17 cellular contexts compared by ENCODE assay signal in the genomic region with DNA sequence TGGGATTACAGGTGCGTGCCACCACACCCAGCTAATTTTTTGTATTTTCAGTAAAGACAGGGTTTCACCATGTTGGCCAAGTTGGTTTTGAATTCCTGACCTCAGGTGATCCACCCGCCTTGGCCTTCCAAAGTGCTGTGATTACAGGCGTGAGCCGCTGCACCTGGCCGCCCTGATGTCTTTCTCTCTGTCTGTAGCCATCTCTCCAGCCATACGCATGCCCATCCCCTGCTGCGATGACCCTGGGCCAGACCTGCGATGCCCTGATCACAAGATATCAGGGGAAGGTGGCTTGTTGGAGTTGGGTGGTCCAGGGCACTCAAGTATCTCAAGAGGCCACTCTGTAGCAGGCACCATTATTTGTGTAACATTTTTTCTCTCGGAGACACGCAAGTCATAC. TPM values are rescaled to one million over a fixed set of nuclear protein-coding genes. Genes with fewer than 3 reads are reported as not detected.
DNase-seq lines count a peak whose midpoint lies in the region; ATAC-seq and TF ChIP-seq lines count a peak whose summit lies in the region.
"Had no signal": no experiment of that assay in that cellular context is flagged by ENCODE, and none has a peak within 500 bp of the region (broad histone marks: within the 10 kb centered on the region; RNA-seq: fewer than 3 reads in every experiment).

No MANE protein-coding gene starts in this region.

- DNase-seq in activated naive CD8-positive, alpha-beta T cell treated with anti-CD3 and anti-CD28 coated beads, Interleukin-2, amount 10 ng/mL, durations not matched to agents 7 days and 5 days = no peak
- DNase-seq in activated naive CD8-positive, alpha-beta T cell treated with anti-CD3 and anti-CD28 coated beads, Interleukin-2, amount 50 U/mL, for 24 hours = no peak
- no peak for DNase-seq in epithelial cell of prostate (ENCODE audit: low read depth, low spot score)
- peak; percentile 26 for DNase-seq in posterior vena cava (ENCODE audit: low spot score)
- no peak for DNase-seq in ascending aorta (ENCODE audit: low spot score in 2 of 2)
- DNase-seq in MM.1S = no peak
- no peak for DNase-seq in HPDE6-E6E7 (ENCODE audit: extremely low spot score)
- DNase-seq: ACHN; C1 segment of cervical spinal cord; Calu3; CD4-positive, alpha-beta T cell; DMS 273 treated with DMSO at 0.1 percent for 48 hours; H7; KG1 had no signal

- no peaks in the 10 kb centered on the region for H3F3A ChIP-seq in MM.1S (ENCODE audit: insufficient read depth, low read length)

- H3K4me2 ChIP-seq in MM.1S (ENCODE audit: low read depth, low read length) = no peak overlapping the region

- H3K79me2 ChIP-seq in MM.1S (ENCODE audit: low read length) = no peaks in the 10 kb centered on the region

- no peaks in the 10 kb centered on the region for H4K20me1 ChIP-seq in MM.1S (ENCODE audit: insufficient read depth, low read length)

- H3K36me3 ChIP-seq in ascending aorta (no peaks in the 10 kb centered on the region), MM.1S (replicated peaks; ENCODE audit: insufficient read depth, low read length) (no peaks in the 10 kb centered on the region)

- H2AFZ ChIP-seq in MM.1S (ENCODE audit: low read length) = no peak overlapping the region

- no peaks in the 10 kb centered on the region for H3K36me3 Mint-ChIP-seq in activated naive CD8-positive, alpha-beta T cell treated with anti-CD3 and anti-CD28 coated beads, Interleukin-2, amount 10 ng/mL, durations not matched to agents 7 days and 5 days
- H3K36me3 Mint-ChIP-seq in activated naive CD8-positive, alpha-beta T cell treated with anti-CD3 and anti-CD28 coated beads, Interleukin-2, amount 50 U/mL, for 24 hours (ENCODE audit: low read depth) = no peaks in the 10 kb centered on the region
- H3K36me3 Mint-ChIP-seq: IgD-negative memory B cell had no signal

- H3K27ac Mint-ChIP-seq in activated naive CD8-positive, alpha-beta T cell treated with anti-CD3 and anti-CD28 coated beads, Interleukin-2, amount 10 ng/mL, durations not matched to agents 7 days and 5 days = peak overlapping the region; percentile 50
- H3K27ac Mint-ChIP-seq in activated naive CD8-positive, alpha-beta T cell treated with anti-CD3 and anti-CD28 coated beads, Interleukin-2, amount 50 U/mL, for 24 hours = no peak overlapping the region
- H3K27ac Mint-ChIP-seq: B cell; CD4-positive, alpha-beta T cell; IgD-negative memory B cell had no signal

- H3K4me1 ChIP-seq in ascending aorta (no peaks in the 10 kb centered on the region), MM.1S (ENCODE audit: low read length) (no peaks in the 10 kb centered on the region)

- H3K4me3 Mint-ChIP-seq in activated naive CD8-positive, alpha-beta T cell treated with anti-CD3 and anti-CD28 coated beads, Interleukin-2, amount 10 ng/mL, durations not matched to agents 7 days and 5 days = no peak overlapping the region
- no peak overlapping the region for H3K4me3 Mint-ChIP-seq in activated naive CD8-positive, alpha-beta T cell treated with anti-CD3 and anti-CD28 coated beads, Interleukin-2, amount 50 U/mL, for 24 hours
- H3K4me3 Mint-ChIP-seq: B cell; CD4-positive, alpha-beta T cell; IgD-negative memory B cell had no signal

- H3K4me3 ChIP-seq in ascending aorta (no peak overlapping the region), MM.1S (ENCODE audit: low read length) (no peak overlapping the region)

- no peak for ATAC-seq in activated naive CD8-positive, alpha-beta T cell treated with anti-CD3 and anti-CD28 coated beads, Interleukin-2, amount 10 ng/mL, durations not matched to agents 7 days and 5 days (ENCODE audit: low read depth)
- no peak for ATAC-seq in activated naive CD8-positive, alpha-beta T cell treated with anti-CD3 and anti-CD28 coated beads, Interleukin-2, amount 50 U/mL, for 24 hours

- no peaks in the 10 kb centered on the region for H3K27me3 ChIP-seq in ascending aorta
- H3K27me3 ChIP-seq in MM.1S (replicated peaks; ENCODE audit: insufficient read depth, low read length) = no peaks in the 10 kb centered on the region

- no peaks in the 10 kb centered on the region for H3K27me3 Mint-ChIP-seq in activated naive CD8-positive, alpha-beta T cell treated with anti-CD3 and anti-CD28 coated beads, Interleukin-2, amount 10 ng/mL, durations not matched to agents 7 days and 5 days
- no peaks in the 10 kb centered on the region for H3K27me3 Mint-ChIP-seq in activated naive CD8-positive, alpha-beta T cell treated with anti-CD3 and anti-CD28 coated beads, Interleukin-2, amount 50 U/mL, for 24 hours
- H3K27me3 Mint-ChIP-seq: CD4-positive, alpha-beta T cell had no signal

- TF ChIP-seq CTCF in ascending aorta (IDR thresholded peaks at IDR 0.05) (no peak), MM.1S (IDR thresholded peaks at IDR 0.05; ENCODE audit: low read length) (no peak)

- no peaks in the 10 kb centered on the region for H3K9me3 Mint-ChIP-seq in activated naive CD8-positive, alpha-beta T cell treated with anti-CD3 and anti-CD28 coated beads, Interleukin-2, amount 10 ng/mL, durations not matched to agents 7 days and 5 days
- no peaks in the 10 kb centered on the region for H3K9me3 Mint-ChIP-seq in activated naive CD8-positive, alpha-beta T cell treated with anti-CD3 and anti-CD28 coated beads, Interleukin-2, amount 50 U/mL, for 24 hours
- H3K9me3 Mint-ChIP-seq: CD4-positive, alpha-beta T cell; IgD-negative memory B cell had no signal

- H3K9me3 ChIP-seq in ascending aorta (no peaks in the 10 kb centered on the region), MM.1S (replicated peaks; ENCODE audit: insufficient read depth, low read length) (no peaks in the 10 kb centered on the region)

- POLR2A ChIA-PET in activated naive CD8-positive, alpha-beta T cell treated with anti-CD3 and anti-CD28 coated beads, Interleukin-2, amount 10 ng/mL, durations not matched to agents 7 days and 5 days (lab: Charles Lee) = no interaction called here

- H3K27ac ChIP-seq in epithelial cell of prostate = peak overlapping the region; percentile 65
- no peak overlapping the region for H3K27ac ChIP-seq in ascending aorta
- H3K27ac ChIP-seq in MM.1S (ENCODE audit: low read length) = no peak overlapping the region
- H3K27ac ChIP-seq: HL-60 had no signal

- intact Hi-C loops in posterior vena cava (cut with DNase I) = loop anchor here in 1 of 2 donors (5.0 kb wide), 1 partner anchor 339 kb away; no protein-coding TSS in a partner anchor
- intact Hi-C loops in ascending aorta (cut with DNase I) = no loop called here

- H3K9ac ChIP-seq in MM.1S (ENCODE audit: low read length) = no peak overlapping the region

- peaks cover 5% of the 10 kb centered on the region for H3K4me1 Mint-ChIP-seq in activated naive CD8-positive, alpha-beta T cell treated with anti-CD3 and anti-CD28 coated beads, Interleukin-2, amount 10 ng/mL, durations not matched to agents 7 days and 5 days
- peaks cover 3% of the 10 kb centered on the region for H3K4me1 Mint-ChIP-seq in activated naive CD8-positive, alpha-beta T cell treated with anti-CD3 and anti-CD28 coated beads, Interleukin-2, amount 50 U/mL, for 24 hours
- H3K4me1 Mint-ChIP-seq: B cell had no signal

- H3K9me2 ChIP-seq in MM.1S (replicated peaks; ENCODE audit: insufficient read depth, low read length) = no peaks in the 10 kb centered on the region

RNA-seq across cellular contexts. Expression of a gene that starts 54.4 kb away (rescaled TPM):
- 1 to 10 TPM in 1 of 2 experiments, under 1 TPM in 1; 0.36 to 1.1 TPM for total RNA-seq in activated naive CD8-positive, alpha-beta T cell treated with anti-CD3 and anti-CD28 coated beads, Interleukin-2, amount 10 ng/mL, durations not matched to agents 7 days and 5 days
- total RNA-seq in posterior vena cava (100 to 1,000 TPM; 114 to 124 TPM), ascending aorta (58.1 TPM)
- total RNA-seq: B cell had no signal

Comparison
In these comparisons a context has a peak if more than half of its experiments do, and no peak if none do; other contexts are left out.
1. RNA of a gene that starts 54.4 kb away (total RNA-seq): 114 to 124 TPM in posterior vena cava and 58.1 TPM in ascending aorta (single experiment); 0.36 to 1.1 TPM in activated naive CD8-positive, alpha-beta T cell treated with anti-CD3 and anti-CD28 coated beads, Interleukin-2, amount 10 ng/mL, durations not matched to agents 7 days and 5 days; every median in the first group is over 10 times any median in the second.